ENCODE assay signal across 8 cellular contexts in the genomic region with DNA sequence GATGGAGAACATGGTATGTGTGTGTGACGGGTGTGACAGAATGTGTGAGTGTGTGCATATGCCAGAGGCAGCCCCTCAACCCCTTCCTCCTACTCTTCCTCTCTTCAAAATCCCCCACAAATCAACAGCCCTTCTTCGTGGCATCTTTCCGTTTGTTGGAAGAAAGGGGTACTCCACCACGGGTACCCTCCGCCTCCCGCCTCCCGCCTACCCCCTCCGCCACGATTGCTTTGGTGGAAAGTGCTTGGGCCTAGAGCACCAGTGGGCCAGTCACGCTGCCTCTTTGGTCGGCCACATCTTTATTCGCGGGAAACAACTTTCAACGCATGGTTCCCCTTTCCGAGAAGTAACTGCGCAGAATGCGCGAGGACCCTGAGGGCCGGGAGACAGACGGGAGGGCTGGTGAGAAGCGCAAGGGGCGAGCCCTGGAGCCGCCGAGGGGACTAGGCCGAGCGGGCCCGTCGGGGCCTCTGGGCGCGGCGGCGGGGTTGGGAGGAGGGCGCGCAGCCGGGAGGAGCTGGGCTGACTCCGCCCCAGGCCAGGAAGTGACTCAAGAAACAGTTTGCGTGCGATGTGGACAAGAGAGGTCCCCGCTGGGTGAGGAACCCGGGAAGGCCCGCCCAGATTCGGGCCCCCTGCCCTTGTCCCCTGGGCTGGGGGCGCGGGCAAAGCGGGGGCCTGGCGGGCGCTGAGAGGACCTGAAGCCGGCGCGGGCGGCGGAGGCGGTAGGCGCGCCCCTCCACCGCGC. TPM values are rescaled to one million over a fixed set of nuclear protein-coding genes. Genes with fewer than 3 reads are reported as not detected.
A peak's percentile ranks its signal among the peaks of the same experiment; 100 is the strongest.
DNase-seq lines count a peak whose midpoint lies in the region; ATAC-seq, FAIRE-seq and TF ChIP-seq lines count a peak whose summit lies in the region.

A gene (minus strand): TSS at position 274 of the 748 bp plus-strand sequence. CDS start 614 bp downstream, outside the sequence.
A gene (plus strand): TSS at position 560 of the 748 bp plus-strand sequence. CDS start 777 bp downstream, outside the sequence.

- peak within 1 kb of the TSS; percentile 95 for H3K4me2 ChIP-seq in fibroblast of lung (ENCODE audit: extremely low read depth, insufficient read depth, low read length)

- TF ChIP-seq CTCF in fibroblast of lung (conservative IDR thresholded peaks at IDR 0.05 in 1 of 2, IDR thresholded peaks at IDR 0.05 in 1 of 2; ENCODE audit: low read depth in 1 of 2, low read length in 2 of 2), result no peak
- no peak for TF ChIP-seq CTCF in natural killer cell (IDR thresholded peaks at IDR 0.05)

- H3K4me3 ChIP-seq in HUES6 (ENCODE audit: low read depth, low read length) (peak within 1 kb of the TSS; percentile 73), fibroblast of lung (replicated peaks in 1 of 4; ENCODE audit: control extremely low read depth in 1 of 4, insufficient read depth in 1 of 4, low read depth in 3 of 4, low read length in 4 of 4) (peak within 1 kb of the TSS; percentile 82 to 97 (median 92))

- H3K9me3 Mint-ChIP-seq in natural killer cell, result no peaks in the 10 kb centered on the region
- no peaks in the 10 kb centered on the region for H3K9me3 Mint-ChIP-seq in stimulated activated naive B cell treated with anti-CD40 and anti-IgM and Interleukin-4, amounts not matched to agents 10 μg/mL and 1 μg/mL and 100 μg/mL, for 72 hours

- DNase-seq in DMS153 treated with DMSO at 0.1 percent for 48 hours (lab: John Stamatoyannopoulos, UW; ENCODE audit: unreplicated experiment) (peak; percentile 67), RCC 7860 (ENCODE audit: low spot score) (peak; percentile 62), activated T-helper 1 cell treated with Interleukin-2 at 50 U/mL for 16 hours (ENCODE audit: low read depth) (peak; percentile 83), fibroblast of lung (ENCODE audit: low read depth in 2 of 2) (peak; percentile 93 to 95), natural killer cell (peak; percentile 86)
- DNase-seq in stimulated activated naive B cell treated with anti-CD40 and anti-IgM and Interleukin-4, amounts not matched to agents 10 μg/mL and 1 μg/mL and 100 μg/mL, for 72 hours, result peak; percentile 88

- H3K36me3 ChIP-seq in HUES6 (ENCODE audit: control insufficient read depth, insufficient read depth, low read length) (peaks cover 17% of the 10 kb centered on the region), fibroblast of lung (ENCODE audit: control insufficient read depth, insufficient read depth, low read length) (peaks cover 13% of the 10 kb centered on the region)

- peaks cover 14 to 27% of the 10 kb centered on the region in 2 donors for H3K4me1 Mint-ChIP-seq in natural killer cell
- peaks cover 34 to 47% of the 10 kb centered on the region in 2 donors for H3K4me1 Mint-ChIP-seq in stimulated activated naive B cell treated with anti-CD40 and anti-IgM and Interleukin-4, amounts not matched to agents 10 μg/mL and 1 μg/mL and 100 μg/mL, for 72 hours

- H3K4me3 Mint-ChIP-seq in natural killer cell, result peak within 1 kb of the TSS; percentile 86
- peak within 1 kb of the TSS; percentile 95 for H3K4me3 Mint-ChIP-seq in stimulated activated naive B cell treated with anti-CD40 and anti-IgM and Interleukin-4, amounts not matched to agents 10 μg/mL and 1 μg/mL and 100 μg/mL, for 72 hours

- intact Hi-C loops in natural killer cell (cut with micrococcal nuclease), result loop anchor here (2.0 to 10.0 kb wide), 2 partner anchors 185 to 213 kb away; a partner anchor contains a TSS

- H3K27ac Mint-ChIP-seq in natural killer cell, result peak within 1 kb of the TSS; percentile 87 to 97
- peak within 1 kb of the TSS; percentile 98 for H3K27ac Mint-ChIP-seq in stimulated activated naive B cell treated with anti-CD40 and anti-IgM and Interleukin-4, amounts not matched to agents 10 μg/mL and 1 μg/mL and 100 μg/mL, for 72 hours

- FAIRE-seq in RCC 7860 (lab: Jason Lieb, UNC), result no peak

- no peaks in the 10 kb centered on the region for H3K36me3 Mint-ChIP-seq in natural killer cell
- H3K36me3 Mint-ChIP-seq in stimulated activated naive B cell treated with anti-CD40 and anti-IgM and Interleukin-4, amounts not matched to agents 10 μg/mL and 1 μg/mL and 100 μg/mL, for 72 hours, result peaks cover 26 to 52% of the 10 kb centered on the region in 2 donors

- H3K27ac ChIP-seq in HUES6 (ENCODE audit: low read depth, low read length), result peak within 1 kb of the TSS; percentile 74; the same call in 1 of the 2 replicates
- H3K27ac ChIP-seq in fibroblast of lung (ENCODE audit: insufficient read depth, low read length), result peak within 1 kb of the TSS; percentile 97

- H3K9me3 ChIP-seq in HUES6 (ENCODE audit: control insufficient read depth, insufficient read depth, low read depth, low read length), result no peaks in the 10 kb centered on the region
- no peaks in the 10 kb centered on the region for H3K9me3 ChIP-seq in fibroblast of lung (ENCODE audit: control insufficient read depth, insufficient read depth, low read depth, low read length)

- H3K79me2 ChIP-seq in fibroblast of lung (ENCODE audit: control insufficient read depth, insufficient read depth, low read length), result peaks cover 17% of the 10 kb centered on the region

- H3K27me3 Mint-ChIP-seq in natural killer cell (ENCODE audit: low read depth in 2 of 2), result no peaks in the 10 kb centered on the region
- no peaks in the 10 kb centered on the region for H3K27me3 Mint-ChIP-seq in stimulated activated naive B cell treated with anti-CD40 and anti-IgM and Interleukin-4, amounts not matched to agents 10 μg/mL and 1 μg/mL and 100 μg/mL, for 72 hours

- ATAC-seq in GM21515 (IDR thresholded peaks at IDR 0.05; ENCODE audit: unreplicated experiment) (peak; percentile 86), natural killer cell (peak; percentile 82 to 93 (median 87))
- peak; percentile 78 to 82 for ATAC-seq in stimulated activated naive B cell treated with anti-CD40 and anti-IgM and Interleukin-4, amounts not matched to agents 10 μg/mL and 1 μg/mL and 100 μg/mL, for 72 hours (replicated peaks)

- H3K9ac ChIP-seq in HUES6 (ENCODE audit: low read length), result peak within 1 kb of the TSS; percentile 40
- H3K9ac ChIP-seq in fibroblast of lung (ENCODE audit: insufficient read depth, low read length), result peak within 1 kb of the TSS; percentile 89

- H2AFZ ChIP-seq in fibroblast of lung (ENCODE audit: low read length), result peak within 1 kb of the TSS; percentile 12

- H3K27me3 ChIP-seq in HUES6 (ENCODE audit: control insufficient read depth, insufficient read depth, low read length) (peaks cover 5% of the 10 kb centered on the region; the same call in 1 of the 2 replicates), fibroblast of lung (ENCODE audit: control insufficient read depth, insufficient read depth, low read length) (no peaks in the 10 kb centered on the region)

- no peaks in the 10 kb centered on the region for H4K20me1 ChIP-seq in fibroblast of lung (ENCODE audit: control insufficient read depth, extremely low read depth, insufficient read depth, low read length)

- H3K4me1 ChIP-seq in HUES6 (ENCODE audit: control insufficient read depth, insufficient read depth, low read length) (peaks cover 24% of the 10 kb centered on the region), fibroblast of lung (ENCODE audit: control insufficient read depth, extremely low read depth, insufficient read depth, low read length) (peaks cover 9% of the 10 kb centered on the region)

RNA-seq across cellular contexts. Expression of the first gene that starts in this region (rescaled TPM):
- 2.6 and 5.3 TPM in 2 replicates for total RNA-seq in fibroblast of lung
- 2.6 and 2.7 TPM in 2 replicates for polyA plus RNA-seq in fibroblast of lung
- polyA plus RNA-seq in fibroblast of lung (2012), result 3.2 and 4.9 TPM in 2 replicates
- 1.6 and 11.8 TPM in 2 replicates for polyA minus RNA-seq in fibroblast of lung (ENCODE audit: low replicate concordance)
- 1 to 10 TPM in 2 of 3 donors, under 1 TPM in 1; 0.75 to 1.5 (median 1.1) TPM for total RNA-seq in natural killer cell

RNA-seq across cellular contexts. Expression of the second gene that starts in this region (rescaled TPM):
- 55.2 and 61.1 TPM in 2 replicates for total RNA-seq in fibroblast of lung
- 12.2 and 14.6 TPM in 2 replicates for polyA plus RNA-seq in fibroblast of lung
- 23.3 and 23.5 TPM in 2 replicates for polyA plus RNA-seq in fibroblast of lung (2012)
- polyA minus RNA-seq in fibroblast of lung (ENCODE audit: low replicate concordance), result 27.4 and 33.6 TPM in 2 replicates
- 100 to 1,000 TPM; 106 to 141 (median 116) TPM for total RNA-seq in natural killer cell

Comparison
In these comparisons a context has a peak if more than half of its experiments do, and no peak if none do; other contexts are left out.
1. Peak in every context shown above with its lines: DNase-seq, ATAC-seq, H3K4me3 ChIP-seq and H3K27ac ChIP-seq.